ENCODE assay signal across 8 cellular contexts in the genomic region with DNA sequence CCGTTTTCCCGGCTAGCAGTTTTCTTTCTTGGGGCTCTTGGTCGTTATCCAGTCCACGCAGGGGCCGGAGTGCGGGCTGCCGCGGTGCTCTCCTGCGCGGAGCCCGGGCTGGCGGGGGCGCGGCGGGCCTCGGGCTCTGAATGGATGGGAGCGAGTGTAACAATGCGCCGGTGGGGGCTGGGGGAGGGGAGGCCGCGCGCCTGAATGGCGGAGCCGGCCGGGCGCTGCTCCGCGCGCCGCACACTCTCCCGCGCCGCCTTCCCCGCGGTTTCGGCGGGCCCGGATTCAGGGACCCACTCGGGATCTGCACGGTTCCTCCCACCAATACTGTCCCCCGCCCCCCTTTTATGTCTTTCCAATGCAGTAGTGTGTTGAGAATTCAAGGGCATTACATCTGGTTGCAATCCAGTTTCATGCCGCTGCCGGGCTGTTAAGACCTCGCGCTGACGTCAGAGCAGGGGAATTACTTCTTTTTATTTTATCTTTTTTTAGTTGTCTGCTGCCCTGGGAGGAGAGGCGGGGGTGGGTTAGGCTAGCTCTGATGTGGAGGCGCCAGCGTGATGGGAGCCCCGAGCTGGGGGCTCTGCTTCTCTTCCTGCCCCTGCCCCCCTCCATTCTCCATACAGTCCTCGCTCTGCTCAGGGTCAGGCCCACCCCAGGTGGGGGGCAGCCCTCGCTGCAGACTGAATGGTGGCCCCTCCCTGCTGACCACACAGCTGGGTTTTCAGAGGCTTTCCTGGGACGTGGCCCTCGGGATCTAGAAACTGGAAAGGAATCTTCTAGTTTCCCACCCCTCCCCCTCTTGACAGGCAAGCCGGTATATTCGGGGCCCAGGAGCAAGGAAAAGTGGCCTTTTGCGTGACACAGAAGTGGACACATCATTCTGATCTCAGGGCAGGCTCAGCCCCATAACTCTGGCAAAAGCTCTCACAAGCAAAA. TPM values are rescaled to one million over a fixed set of nuclear protein-coding genes. Genes with fewer than 3 reads are reported as not detected.
A peak's percentile ranks its signal among the peaks of the same experiment; 100 is the strongest.
DNase-seq lines count a peak whose midpoint lies in the region; ATAC-seq, FAIRE-seq and TF ChIP-seq lines count a peak whose summit lies in the region.

No MANE protein-coding gene starts in this region.

- H3K9me1 ChIP-seq in endothelial cell of umbilical vein (replicated peaks; ENCODE audit: control insufficient read depth, extremely low read depth, insufficient read depth, low read length): no peaks in the 10 kb centered on the region

- peaks cover 13% of the 10 kb centered on the region for H3K27me3 Mint-ChIP-seq in activated CD8-positive, alpha-beta memory T cell treated with anti-CD3 and anti-CD28 coated beads, Interleukin-2, amount 10 ng/mL, durations not matched to agents 7 days and 5 days

- peak; percentile 32 for TF ChIP-seq POLR2A in endothelial cell of umbilical vein (IDR thresholded peaks at IDR 0.05; ENCODE audit: low read depth, low read length)

- DNase-seq in GM04504 (ENCODE audit: low read depth) (peak; percentile 80), HFF-Myc (ENCODE audit: extremely low read depth, low read depth) (peak; percentile 65), NCI-H510A treated with DMSO at 0.1 percent for 48 hours (lab: John Stamatoyannopoulos, UW) (peak; percentile 49), endothelial cell of umbilical vein (ENCODE audit: low read depth, low spot score) (peak; percentile 67), mucosa of descending colon (peak; percentile 77 to 83 (median 83))
- peak; percentile 73 for DNase-seq in activated CD8-positive, alpha-beta memory T cell treated with anti-CD3 and anti-CD28 coated beads, Interleukin-2, amount 10 ng/mL, durations not matched to agents 7 days and 5 days
- DNase-seq in stimulated activated CD8-positive, alpha-beta memory T cell treated with anti-CD3 and anti-CD28 coated beads, Interleukin-7, amount 100 ng/mL, for 4 hours (ENCODE audit: low read depth in 2 of 2): peak; percentile 38 to 56

- H3K36me3 ChIP-seq in endothelial cell of umbilical vein (ENCODE audit: control insufficient read depth in 2 of 2, extremely low read depth in 1 of 2, insufficient read depth in 2 of 2, low read length in 2 of 2): no peaks in the 10 kb centered on the region
- no peaks in the 10 kb centered on the region for H3K36me3 ChIP-seq in mucosa of descending colon (ENCODE audit: low read depth)

- H3K4me3 Mint-ChIP-seq in activated CD8-positive, alpha-beta memory T cell treated with anti-CD3 and anti-CD28 coated beads, Interleukin-2, amount 10 ng/mL, durations not matched to agents 7 days and 5 days: peak overlapping the region; percentile 85

- TSS peak; percentile 28 for BruUV-seq in endothelial cell of umbilical vein (replicated peaks; lab: Mats Ljungman, UMichigan)

- no peak for TF ChIP-seq CTCF in HFF-Myc (IDR thresholded peaks at IDR 0.05; ENCODE audit: low read depth, low read length, missing control alignments)
- TF ChIP-seq CTCF in endothelial cell of umbilical vein (IDR thresholded peaks at IDR 0.05; ENCODE audit: extremely low read depth in 1 of 2, insufficient read depth in 1 of 2, low read depth in 1 of 2, low read length in 2 of 2): no peak
- TF ChIP-seq CTCF in mucosa of descending colon (IDR thresholded peaks at IDR 0.05): no peak

- H3K79me2 ChIP-seq in endothelial cell of umbilical vein (ENCODE audit: control insufficient read depth, insufficient read depth, low read length): peaks cover 61% of the 10 kb centered on the region

- peak overlapping the region; percentile 71 for H3K27ac Mint-ChIP-seq in activated CD8-positive, alpha-beta memory T cell treated with anti-CD3 and anti-CD28 coated beads, Interleukin-2, amount 10 ng/mL, durations not matched to agents 7 days and 5 days

- ATAC-seq in activated CD8-positive, alpha-beta memory T cell treated with anti-CD3 and anti-CD28 coated beads, Interleukin-2, amount 10 ng/mL, durations not matched to agents 7 days and 5 days: peak; percentile 46
- ATAC-seq in mucosa of descending colon: peak; percentile 58
- ATAC-seq in GM18517 (IDR thresholded peaks at IDR 0.05; ENCODE audit: unreplicated experiment): no peak

- H3K9ac ChIP-seq in endothelial cell of umbilical vein (replicated peaks; ENCODE audit: extremely low read depth, insufficient read depth, low read length): peak overlapping the region; percentile 86

- H3K4me1 Mint-ChIP-seq in activated CD8-positive, alpha-beta memory T cell treated with anti-CD3 and anti-CD28 coated beads, Interleukin-2, amount 10 ng/mL, durations not matched to agents 7 days and 5 days: peaks cover 30% of the 10 kb centered on the region

- CTCF ChIA-PET in activated CD8-positive, alpha-beta memory T cell treated with anti-CD3 and anti-CD28 coated beads, Interleukin-2, amount 10 ng/mL, durations not matched to agents 7 days and 5 days (lab: Charles Lee): interaction anchor here (0.5 to 2.7 kb wide), 25 partner anchors 8 to 352 kb away, joined by 3 to 17 read pairs (median 4); no protein-coding TSS in a partner anchor
- CTCF ChIA-PET in endothelial cell of umbilical vein (lab: Charles Lee): interaction anchor here (0.5 to 1.3 kb wide), 6 partner anchors 57 to 308 kb away, joined by 3 to 6 read pairs (median 3); a partner anchor contains a TSS

- H3K9me3 ChIP-seq in endothelial cell of umbilical vein (replicated peaks; ENCODE audit: control insufficient read depth, insufficient read depth, low read length) (no peaks in the 10 kb centered on the region), mucosa of descending colon (no peaks in the 10 kb centered on the region)

- intact Hi-C loops in endothelial cell of umbilical vein (cut with micrococcal nuclease) (loop anchor here (1.0 to 5.0 kb wide), 5 partner anchors 11 to 194 kb away; no protein-coding TSS in a partner anchor), mucosa of descending colon (cut with DNase I, micrococcal nuclease) (loop anchor here (10.0 kb wide), 2 partner anchors 102 to 162 kb away; no protein-coding TSS in a partner anchor)

- POLR2A ChIA-PET in endothelial cell of umbilical vein (lab: Charles Lee): no interaction called here

- H3K4me1 ChIP-seq in endothelial cell of umbilical vein (ENCODE audit: control insufficient read depth, extremely low read depth, insufficient read depth, low read length) (peaks cover 24% of the 10 kb centered on the region), mucosa of descending colon (ENCODE audit: low read depth) (peaks cover 33% of the 10 kb centered on the region)

- FAIRE-seq in endothelial cell of umbilical vein (lab: Jason Lieb, UNC): peak; percentile 79

- H4K20me1 ChIP-seq in endothelial cell of umbilical vein (replicated peaks; ENCODE audit: control insufficient read depth, extremely low read depth, insufficient read depth, low read length): no peaks in the 10 kb centered on the region

- peak overlapping the region; percentile 78 for H3K4me3 ChIP-seq in HFF-Myc (replicated peaks; ENCODE audit: low read depth, low read length)
- H3K4me3 ChIP-seq in endothelial cell of umbilical vein (replicated peaks in 1 of 3; ENCODE audit: insufficient read depth in 1 of 3, low read depth in 1 of 3, low read length in 3 of 3): peak overlapping the region; percentile 65 to 91 (median 69)
- peak overlapping the region; percentile 39 for H3K4me3 ChIP-seq in mucosa of descending colon

- dilution Hi-C loops in endothelial cell of umbilical vein (cut with MboI; ENCODE audit: extremely low pct_ligation_motif_present, low sequenced_read_pairs): no loop called here

- H3K4me2 ChIP-seq in endothelial cell of umbilical vein (ENCODE audit: insufficient read depth, low read length): peak overlapping the region; percentile 53

- no peaks in the 10 kb centered on the region for H3K27me3 ChIP-seq in endothelial cell of umbilical vein (ENCODE audit: control insufficient read depth in 2 of 2, insufficient read depth in 2 of 2, low read length in 2 of 2)

- no peaks in the 10 kb centered on the region for H3K36me3 Mint-ChIP-seq in activated CD8-positive, alpha-beta memory T cell treated with anti-CD3 and anti-CD28 coated beads, Interleukin-2, amount 10 ng/mL, durations not matched to agents 7 days and 5 days

- no peaks in the 10 kb centered on the region for H3K9me3 Mint-ChIP-seq in activated CD8-positive, alpha-beta memory T cell treated with anti-CD3 and anti-CD28 coated beads, Interleukin-2, amount 10 ng/mL, durations not matched to agents 7 days and 5 days (ENCODE audit: low read depth)

- H3K27ac ChIP-seq in endothelial cell of umbilical vein (ENCODE audit: insufficient read depth, low read depth, low read length): peak overlapping the region; percentile 79

- H2AFZ ChIP-seq in endothelial cell of umbilical vein (ENCODE audit: low read depth, low read length): no peak overlapping the region

TF ChIP-seq in endothelial cell of umbilical vein, 7 proteins besides CTCF, POLR2A, EP300 and RAD21:
- TF ChIP-seq JUN (IDR thresholded peaks at IDR 0.05; ENCODE audit: borderline replicate concordance, insufficient read depth, insufficient read length, low read depth) (no peak), FOS (IDR thresholded peaks at IDR 0.05; ENCODE audit: borderline replicate concordance, insufficient read depth, low read length) (no peak), GATA2 (IDR thresholded peaks at IDR 0.05; ENCODE audit: insufficient read depth, insufficient read length, low read depth, low read length) (no peak), EZH2 (IDR thresholded peaks at IDR 0.05; ENCODE audit: borderline replicate concordance, low read depth, low read length, severe bottlenecking) (no peak), MYC (IDR thresholded peaks at IDR 0.05; ENCODE audit: low read depth, low read length) (no peak), POLR2AphosphoS5 (IDR thresholded peaks at IDR 0.05; ENCODE audit: insufficient read depth, low read depth, low read length) (no peak)
- TF ChIP-seq, protein P1, sequence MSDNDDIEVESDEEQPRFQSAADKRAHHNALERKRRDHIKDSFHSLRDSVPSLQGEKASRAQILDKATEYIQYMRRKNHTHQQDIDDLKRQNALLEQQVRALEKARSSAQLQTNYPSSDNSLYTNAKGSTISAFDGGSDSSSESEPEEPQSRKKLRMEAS (IDR thresholded peaks at IDR 0.05; ENCODE audit: insufficient read depth, insufficient read length): no peak

RNA-seq across cellular contexts. Expression of a gene that starts 1.7 kb away (rescaled TPM):
- total RNA-seq in activated CD8-positive, alpha-beta memory T cell treated with anti-CD3 and anti-CD28 coated beads, Interleukin-2, amount 10 ng/mL, durations not matched to agents 7 days and 5 days: 10 to 100 TPM; 17.4 to 24.4 TPM
- total RNA-seq in endothelial cell of umbilical vein (43.3 and 47.3 TPM in 2 replicates), mucosa of descending colon (10 to 100 TPM; 12.9 to 29.2 (median 17.0) TPM)
- 7.4 and 7.8 TPM in 2 replicates for polyA plus RNA-seq in endothelial cell of umbilical vein
- 5.2 and 6.3 TPM in 2 replicates for polyA plus RNA-seq in endothelial cell of umbilical vein (2011; cell fraction: cytosol; rRNA removed)
- 17.5 and 19.2 TPM in 2 replicates for polyA plus RNA-seq in endothelial cell of umbilical vein (2011; cell fraction: nucleus; rRNA removed)
- 14.2 and 19.1 TPM in 2 replicates for polyA plus RNA-seq in endothelial cell of umbilical vein (2012)
- polyA minus RNA-seq in endothelial cell of umbilical vein: 8.2 and 14.0 TPM in 2 replicates
- polyA minus RNA-seq in endothelial cell of umbilical vein (2011; cell fraction: cytosol; rRNA and poly(A)+ RNA removed): 9.0 TPM
- polyA minus RNA-seq in endothelial cell of umbilical vein (2011; cell fraction: nucleus; rRNA and poly(A)+ RNA removed): 17.7 and 21.7 TPM in 2 replicates
